12 cellular contexts compared by ENCODE assay signal in genomic region chr13:23806874-23807522, GRCh38.
A peak's percentile ranks its signal among the peaks of the same experiment; 100 is the strongest.
DNase-seq lines count a peak whose midpoint lies in the region; ATAC-seq and TF ChIP-seq lines count a peak whose summit lies in the region.
"Had no signal": no experiment of that assay in that cellular context is flagged by ENCODE, and none has a peak within 500 bp of the region (broad histone marks: within the 10 kb centered on the region; RNA-seq: fewer than 3 reads in every experiment).

No MANE protein-coding gene starts in this region.

- WGBS in transverse colon (ENCODE audit: low coverage in 1 of 2), 2 donors, result 50 to 68% methylated on average over 4 of the region's 4 CpGs

- peaks cover 0 to 8% (median 0%) of the 10 kb centered on the region in 4 donors for H3K36me3 ChIP-seq in transverse colon

- H3K4me3 Mint-ChIP-seq in HFFc6 (no peak overlapping the region; the same call in 1 of the 2 replicates), glutamatergic neuron (ENCODE audit: unreplicated experiment) (no peak overlapping the region)
- no peak overlapping the region for H3K4me3 Mint-ChIP-seq in stimulated activated effector memory CD8-positive, alpha-beta T cell treated with anti-CD3 and anti-CD28 coated beads, Interleukin-12 subunit alpha, Interleukin-12 subunit beta, amount 100 ng/mL, for 72 hours
- H3K4me3 Mint-ChIP-seq: dendritic cell treated with granulocyte-macrophage colony-stimulating factor and Interleukin-4, amounts not matched to agents 40 ng/mL and 50 ng/mL, for 4 days had no signal

- H3K4me1 ChIP-seq in transverse colon, result no peaks in the 10 kb centered on the region

- TF ChIP-seq EP300 in transverse colon (IDR thresholded peaks at IDR 0.05; ENCODE audit: low read depth), result no peak

- ATAC-seq in GM18868 (IDR thresholded peaks at IDR 0.05; ENCODE audit: unreplicated experiment), result peak; percentile 29
- peak; percentile 13 for ATAC-seq in HG03460 (IDR thresholded peaks at IDR 0.05; ENCODE audit: unreplicated experiment)
- no peak for ATAC-seq in stimulated activated effector memory CD8-positive, alpha-beta T cell treated with anti-CD3 and anti-CD28 coated beads, Interleukin-12 subunit alpha, Interleukin-12 subunit beta, amount 100 ng/mL, for 72 hours
- ATAC-seq: right cardiac atrium had no signal

- in situ Hi-C loops in transverse colon (cut with MboI; ENCODE audit: low pct_ligation_motif_present in 1 of 4, low pct_unique_long_range_greater_than_20kb in 1 of 4, low sequenced_read_pairs in 3 of 4), result no loop called here

- no peaks in the 10 kb centered on the region for H3K9me3 ChIP-seq in transverse colon

- H3K27ac Mint-ChIP-seq in HFFc6 (peak overlapping the region; percentile 44), glutamatergic neuron (ENCODE audit: unreplicated experiment) (peak overlapping the region; percentile 71)
- H3K27ac Mint-ChIP-seq in stimulated activated effector memory CD8-positive, alpha-beta T cell treated with anti-CD3 and anti-CD28 coated beads, Interleukin-12 subunit alpha, Interleukin-12 subunit beta, amount 100 ng/mL, for 72 hours, result no peak overlapping the region
- H3K27ac Mint-ChIP-seq: dendritic cell treated with granulocyte-macrophage colony-stimulating factor and Interleukin-4, amounts not matched to agents 40 ng/mL and 50 ng/mL, for 4 days had no signal

- H3K27me3 Mint-ChIP-seq in HFFc6 (ENCODE audit: insufficient read depth), result no peaks in the 10 kb centered on the region; the same call in 1 of the 2 replicates
- no peaks in the 10 kb centered on the region for H3K27me3 Mint-ChIP-seq in glutamatergic neuron (ENCODE audit: unreplicated experiment)
- H3K27me3 Mint-ChIP-seq: dendritic cell treated with granulocyte-macrophage colony-stimulating factor and Interleukin-4, amounts not matched to agents 40 ng/mL and 50 ng/mL, for 4 days had no signal

- H3K36me3 Mint-ChIP-seq in HFFc6 (ENCODE audit: low read depth), result peaks cover 14% of the 10 kb centered on the region; the same call in 1 of the 2 replicates
- no peaks in the 10 kb centered on the region for H3K36me3 Mint-ChIP-seq in glutamatergic neuron (ENCODE audit: unreplicated experiment)
- no peaks in the 10 kb centered on the region for H3K36me3 Mint-ChIP-seq in stimulated activated effector memory CD8-positive, alpha-beta T cell treated with anti-CD3 and anti-CD28 coated beads, Interleukin-12 subunit alpha, Interleukin-12 subunit beta, amount 100 ng/mL, for 72 hours

- no peak overlapping the region for H3K27ac ChIP-seq in transverse colon

- no peaks in the 10 kb centered on the region for H3K27me3 ChIP-seq in transverse colon

- no peak overlapping the region for H3K4me3 ChIP-seq in transverse colon

- intact Hi-C loops in transverse colon (cut with DNase I; ENCODE audit: low total_unique reads), result no loop called here

- no peak for DNase-seq in HFFc6
- no peak for DNase-seq in glutamatergic neuron
- DNase-seq in transverse colon, result no peak
- no peak for DNase-seq in NK-92 treated with Interleukin-12 subunit alpha and Interleukin-12 subunit beta, amount 100 ng/mL, for 24 hours (lab: John Stamatoyannopoulos, UW)
- DNase-seq in HT-29 (ENCODE audit: low spot score), result no peak
- no peak for DNase-seq in stimulated activated effector memory CD8-positive, alpha-beta T cell treated with anti-CD3 and anti-CD28 coated beads, Interleukin-12 subunit alpha, Interleukin-12 subunit beta, amount 100 ng/mL, for 72 hours (ENCODE audit: low spot score in 2 of 2)
- DNase-seq: Calu3, NCI-H187, right cardiac atrium had no signal

- no peaks in the 10 kb centered on the region for H3K9me3 Mint-ChIP-seq in HFFc6
- peaks cover 1% of the 10 kb centered on the region for H3K9me3 Mint-ChIP-seq in glutamatergic neuron (ENCODE audit: unreplicated experiment)
- no peaks in the 10 kb centered on the region for H3K9me3 Mint-ChIP-seq in stimulated activated effector memory CD8-positive, alpha-beta T cell treated with anti-CD3 and anti-CD28 coated beads, Interleukin-12 subunit alpha, Interleukin-12 subunit beta, amount 100 ng/mL, for 72 hours
- H3K9me3 Mint-ChIP-seq: dendritic cell treated with granulocyte-macrophage colony-stimulating factor and Interleukin-4, amounts not matched to agents 40 ng/mL and 50 ng/mL, for 4 days had no signal

- TF ChIP-seq POLR2A in transverse colon (IDR thresholded peaks at IDR 0.05), result no peak

- H3K4me1 Mint-ChIP-seq in HFFc6 (ENCODE audit: low read depth) (peaks cover 31% of the 10 kb centered on the region), glutamatergic neuron (ENCODE audit: low read depth, unreplicated experiment) (peaks cover 15% of the 10 kb centered on the region)
- H3K4me1 Mint-ChIP-seq in stimulated activated effector memory CD8-positive, alpha-beta T cell treated with anti-CD3 and anti-CD28 coated beads, Interleukin-12 subunit alpha, Interleukin-12 subunit beta, amount 100 ng/mL, for 72 hours, result no peaks in the 10 kb centered on the region

- TF ChIP-seq CTCF in HFFc6 (IDR thresholded peaks at IDR 0.05), result no peak
- TF ChIP-seq CTCF in glutamatergic neuron (IDR thresholded peaks at IDR 0.05; ENCODE audit: partially characterized antibody, unreplicated experiment), result no peak
- no peak for TF ChIP-seq CTCF in transverse colon (IDR thresholded peaks at IDR 0.05)
